24 cellular contexts compared by ENCODE assay signal in genomic region chr13:112843392-112844250, GRCh38.
DNase-seq lines count a peak whose midpoint lies in the region; ATAC-seq and TF ChIP-seq lines count a peak whose summit lies in the region.
"Had no signal": no experiment of that assay in that cellular context is flagged by ENCODE, and none has a peak within 500 bp of the region (broad histone marks: within the 10 kb centered on the region; RNA-seq: fewer than 3 reads in every experiment).

No MANE protein-coding gene starts in this region.

- peaks cover 7% of the 10 kb centered on the region for H3K9me3 Mint-ChIP-seq in nephron
- no peaks in the 10 kb centered on the region for H3K9me3 Mint-ChIP-seq in MCF 10A (ENCODE audit: unreplicated experiment)
- H3K9me3 Mint-ChIP-seq: activated CD8-positive, alpha-beta T cell treated with anti-CD3 and anti-CD28 coated beads for 36 hours; activated naive CD4-positive, alpha-beta T cell treated with anti-CD3 and anti-CD28 coated beads, Interleukin-2, amount 50 U/mL, for 72 hours had no signal

- H3K4me3 Mint-ChIP-seq in T-helper 17 cell (no peak overlapping the region), nephron (peak overlapping the region in 1 of 3 experiments; percentile 26), MCF 10A (ENCODE audit: unreplicated experiment) (no peak overlapping the region)
- H3K4me3 Mint-ChIP-seq: activated CD8-positive, alpha-beta T cell treated with anti-CD3 and anti-CD28 coated beads for 36 hours had no signal

- H3K4me3 ChIP-seq in skeletal muscle cell (ENCODE audit: low read depth, low read length), result no peak overlapping the region
- H3K4me3 ChIP-seq: GM23248, SJSA1, upper lobe of left lung had no signal

- DNase-seq in T-helper 17 cell (no peak), skeletal muscle cell (ENCODE audit: low read depth) (peak; percentile 10), AG08396 (ENCODE audit: low spot score) (no peak), MCF 10A (ENCODE audit: unreplicated experiment) (no peak), kidney glomerular epithelial cell (lab: John Stamatoyannopoulos, UW) (no peak)
- DNase-seq: activated CD4-positive, CD25-positive, alpha-beta regulatory T cell treated with anti-CD3 and anti-CD28 coated beads, Interleukin-2, amount 50 U/mL, for 72 hours; activated CD8-positive, alpha-beta T cell treated with anti-CD3 and anti-CD28 coated beads for 36 hours; C1 segment of cervical spinal cord; Caco-2; cortex of kidney; DMS79 treated with DMSO at 0.1 percent for 48 hours; GM23248; mammary epithelial cell; NCI-H1436; NCI-H345; small intestine; stimulated activated CD4-positive, alpha-beta T cell treated with anti-CD3 and anti-CD28 coated beads, Interleukin-1b, Interleukin-23, amount 100 ng/mL, for 48 hours; substantia nigra; T-helper 1 cell had no signal

- H3K27ac Mint-ChIP-seq in T-helper 17 cell, result peak overlapping the region; percentile 51
- peak overlapping the region in 2 of 3 experiments; percentile 26 to 38 for H3K27ac Mint-ChIP-seq in nephron
- no peak overlapping the region for H3K27ac Mint-ChIP-seq in MCF 10A (ENCODE audit: low read depth, unreplicated experiment)
- H3K27ac Mint-ChIP-seq: activated CD8-positive, alpha-beta T cell treated with anti-CD3 and anti-CD28 coated beads for 36 hours had no signal

- intact Hi-C loops in MCF 10A (cut with micrococcal nuclease), result no loop called here

- no peaks in the 10 kb centered on the region for H3K9me3 ChIP-seq in T-helper 17 cell (ENCODE audit: control insufficient read depth, low read length, poor library complexity, severe bottlenecking)
- H3K9me3 ChIP-seq: SJSA1, upper lobe of left lung had no signal

- CTCF ChIA-PET in MCF 10A (lab: Yijun Ruan, JAX), result no interaction called here

- H3K27me3 Mint-ChIP-seq in T-helper 17 cell (no peaks in the 10 kb centered on the region), nephron (ENCODE audit: low read depth) (peaks cover 15% of the 10 kb centered on the region), MCF 10A (ENCODE audit: insufficient read depth, unreplicated experiment) (no peaks in the 10 kb centered on the region)
- H3K27me3 Mint-ChIP-seq: activated CD8-positive, alpha-beta T cell treated with anti-CD3 and anti-CD28 coated beads for 36 hours had no signal

- POLR2A ChIA-PET in MCF 10A (lab: Yijun Ruan, JAX), result no interaction called here

- no peak for TF ChIP-seq CTCF in nephron (IDR thresholded peaks at IDR 0.05; ENCODE audit: unreplicated experiment in 3 of 3)
- TF ChIP-seq CTCF in MCF 10A (IDR thresholded peaks at IDR 0.05; ENCODE audit: unreplicated experiment), result no peak

- peaks cover 2% of the 10 kb centered on the region for H3K4me1 Mint-ChIP-seq in T-helper 17 cell
- H3K4me1 Mint-ChIP-seq in nephron, result peaks cover 42% of the 10 kb centered on the region
- no peaks in the 10 kb centered on the region for H3K4me1 Mint-ChIP-seq in MCF 10A (ENCODE audit: insufficient read depth, unreplicated experiment)

- no TSS peak for BruUV-seq in MCF 10A (replicated peaks; lab: Mats Ljungman, UMichigan)

- no peak for ATAC-seq in T-helper 17 cell
- peak; percentile 18 for ATAC-seq in esophagus mucosa
- ATAC-seq: activated CD8-positive, alpha-beta T cell treated with anti-CD3 and anti-CD28 coated beads for 36 hours had no signal

- peaks cover 8% of the 10 kb centered on the region for H3K36me3 Mint-ChIP-seq in T-helper 17 cell (ENCODE audit: low read depth)
- H3K36me3 Mint-ChIP-seq in nephron (ENCODE audit: low read depth), result peaks cover 42% of the 10 kb centered on the region
- peaks cover 6% of the 10 kb centered on the region for H3K36me3 Mint-ChIP-seq in MCF 10A (ENCODE audit: insufficient read depth, unreplicated experiment)
